ENCODE assay signal across 14 cellular contexts in the genomic region with DNA sequence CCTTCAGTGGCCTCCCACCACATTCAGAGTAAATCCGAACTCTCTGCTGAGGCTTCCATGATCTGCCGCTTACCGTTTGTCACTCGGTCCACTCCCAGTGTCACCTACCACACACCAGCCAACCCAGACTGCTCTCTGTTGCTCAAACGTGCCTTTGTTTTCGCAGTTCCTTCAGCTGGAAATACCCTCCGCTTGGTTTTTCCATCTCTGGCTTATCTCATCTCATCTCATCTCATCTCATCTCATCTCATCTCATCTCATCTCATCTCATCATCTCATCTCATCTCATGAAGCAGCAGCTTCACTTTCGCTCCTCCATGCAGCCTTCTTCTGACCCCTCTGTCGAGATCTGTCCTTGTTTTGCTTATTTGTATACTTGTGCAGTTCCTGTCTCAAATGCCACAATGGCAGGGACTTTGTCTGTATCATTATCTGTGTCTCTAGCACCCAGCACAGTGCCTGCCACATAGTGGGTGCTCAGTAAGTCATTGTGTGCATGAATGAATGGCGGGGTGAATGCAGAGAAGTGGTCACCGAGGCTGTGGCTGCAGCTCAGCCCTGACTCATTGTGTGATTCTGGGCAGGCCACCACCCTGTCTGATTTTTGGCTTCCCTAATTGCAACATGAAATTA. TPM values are rescaled to one million over a fixed set of nuclear protein-coding genes. Genes with fewer than 3 reads are reported as not detected.
DNase-seq lines count a peak whose midpoint lies in the region; ATAC-seq and TF ChIP-seq lines count a peak whose summit lies in the region.
"Had no signal": no experiment of that assay in that cellular context is flagged by ENCODE, and none has a peak within 500 bp of the region (broad histone marks: within the 10 kb centered on the region; RNA-seq: fewer than 3 reads in every experiment).

No MANE protein-coding gene starts in this region.

- WGBS in upper lobe of left lung, 2 donors: 67 to 72% methylated on average over 11 of the region's 11 CpGs

- in situ Hi-C loops in GM13977 (cut with MboI; ENCODE audit: low pct_unique_long_range_greater_than_20kb, low sequenced_read_pairs, unreplicated experiment): no loop called here

- TF ChIP-seq POLR2A in upper lobe of left lung (IDR thresholded peaks at IDR 0.05): no peak

- no peak overlapping the region for H3K4me3 ChIP-seq in left ventricle myocardium inferior
- no peak overlapping the region for H3K4me3 ChIP-seq in effector memory CD4-positive, alpha-beta T cell (ENCODE audit: insufficient read depth, low read depth, low read length, poor library complexity, severe bottlenecking)
- no peak overlapping the region for H3K4me3 ChIP-seq in upper lobe of left lung

- intact Hi-C loops in cardiac septum (cut with DNase I) (no loop called here), left ventricle myocardium inferior (cut with micrococcal nuclease) (no loop called here)

- ATAC-seq in upper lobe of left lung (ENCODE audit: low FRiP score in 2 of 2): peak in 1 of 2 donors; percentile 59
- ATAC-seq in left lobe of liver: no peak

- TF ChIP-seq CTCF in left ventricle myocardium inferior (IDR thresholded peaks at IDR 0.05; ENCODE audit: borderline replicate concordance): no peak
- no peak for TF ChIP-seq CTCF in upper lobe of left lung (IDR thresholded peaks at IDR 0.05)
- no peak for TF ChIP-seq CTCF in GM13977 (IDR thresholded peaks at IDR 0.05; ENCODE audit: extremely low read depth, insufficient read depth, missing control alignments)

- H3K27me3 ChIP-seq in left ventricle myocardium inferior (ENCODE audit: low read depth): peaks cover 6% of the 10 kb centered on the region
- H3K27me3 ChIP-seq in effector memory CD4-positive, alpha-beta T cell (replicated peaks; ENCODE audit: control insufficient read depth, insufficient read depth, low read length, poor library complexity, severe bottlenecking): no peaks in the 10 kb centered on the region
- no peaks in the 10 kb centered on the region for H3K27me3 ChIP-seq in upper lobe of left lung

- H3K36me3 ChIP-seq in left ventricle myocardium inferior (no peaks in the 10 kb centered on the region), upper lobe of left lung (no peaks in the 10 kb centered on the region)
- no peaks in the 10 kb centered on the region for H3K36me3 ChIP-seq in effector memory CD4-positive, alpha-beta T cell (ENCODE audit: control insufficient read depth, insufficient read depth, low read length)

- peaks cover 6% of the 10 kb centered on the region for H3K4me1 ChIP-seq in left ventricle myocardium inferior
- peaks cover 49% of the 10 kb centered on the region for H3K4me1 ChIP-seq in effector memory CD4-positive, alpha-beta T cell (ENCODE audit: control insufficient read depth, insufficient read depth, low read length, poor library complexity, severe bottlenecking)
- H3K4me1 ChIP-seq in upper lobe of left lung: peaks cover 9 to 33% (median 14%) of the 10 kb centered on the region in 4 donors

- DNase-seq in cardiac septum (ENCODE audit: low spot score) (peak; percentile 72), left ventricle myocardium inferior (no peak), T-helper 22 cell (ENCODE audit: low read depth) (peak; percentile 32), upper lobe of left lung (no peak), left lobe of liver (ENCODE audit: low spot score) (no peak), NCI-H345 treated with DMSO at 0.1 percent for 48 hours (lab: John Stamatoyannopoulos, UW; ENCODE audit: unreplicated experiment) (no peak), GM13977 (ENCODE audit: low spot score) (no peak)
- DNase-seq in effector memory CD4-positive, alpha-beta T cell: peak in 1 of 3 donors; percentile 24
- DNase-seq: HFFc6, kidney glomerular epithelial cell, NCI-H774 had no signal

- no peaks in the 10 kb centered on the region for H3K9me3 ChIP-seq in left ventricle myocardium inferior (replicated peaks)
- H3K9me3 ChIP-seq in effector memory CD4-positive, alpha-beta T cell (ENCODE audit: control insufficient read depth, low read length): no peaks in the 10 kb centered on the region
- no peaks in the 10 kb centered on the region for H3K9me3 ChIP-seq in upper lobe of left lung

- H3K27ac ChIP-seq in left ventricle myocardium inferior (replicated peaks) (no peak overlapping the region), upper lobe of left lung (peak overlapping the region; percentile 36 to 77 (median 56))
- H3K27ac ChIP-seq in effector memory CD4-positive, alpha-beta T cell (ENCODE audit: insufficient read depth, low read length, poor library complexity, severe bottlenecking): peak overlapping the region; percentile 86

- no peak for TF ChIP-seq EP300 in upper lobe of left lung (IDR thresholded peaks at IDR 0.05)

RNA-seq across cellular contexts. Expression of a gene that starts 3.8 kb away (rescaled TPM):
- total RNA-seq in cardiac septum (0.75 TPM), left ventricle myocardium inferior (0.69 TPM), upper lobe of left lung (10 to 100 TPM in 4 of 6 donors, 1 to 10 TPM in 2; 3.2 to 16.9 (median 13.2) TPM), left lobe of liver (0.53 TPM)
- total RNA-seq: chondrocyte, fibroblast of villous mesenchyme, HFFc6, MCF 10A had no signal

RNA-seq across cellular contexts. Expression of a gene that starts 8.5 kb away (rescaled TPM):
- total RNA-seq in cardiac septum: 0.40 TPM
- 0.52 TPM for total RNA-seq in left ventricle myocardium inferior
- total RNA-seq in upper lobe of left lung: 10 to 100 TPM in 5 of 6 donors, 1 to 10 TPM in 1; 8.5 to 27.2 (median 11.2) TPM
- 0.68 TPM for total RNA-seq in left lobe of liver
- total RNA-seq: fibroblast of villous mesenchyme, HFFc6 had no signal

RNA-seq across cellular contexts. Expression of a gene that starts 56.9 kb away (rescaled TPM):
- total RNA-seq in cardiac septum: 39.5 TPM
- 36.0 TPM for total RNA-seq in left ventricle myocardium inferior
- 10 to 100 TPM; 25.5 to 72.1 (median 46.1) TPM for total RNA-seq in upper lobe of left lung
- 14.4 TPM for total RNA-seq in left lobe of liver

Comparison
In these comparisons a context has a peak if more than half of its experiments do, and no peak if none do; other contexts are left out.
1. DNase-seq: peak in cardiac septum (single experiment) and T-helper 22 cell (single experiment); none in left ventricle myocardium inferior (single experiment), upper lobe of left lung (0 of 2), left lobe of liver (single experiment), NCI-H345 treated with DMSO at 0.1 percent for 48 hours (single experiment) and GM13977 (single experiment).